Comparison of ENCODE assay signal across 23 cellular contexts in the genomic region with DNA sequence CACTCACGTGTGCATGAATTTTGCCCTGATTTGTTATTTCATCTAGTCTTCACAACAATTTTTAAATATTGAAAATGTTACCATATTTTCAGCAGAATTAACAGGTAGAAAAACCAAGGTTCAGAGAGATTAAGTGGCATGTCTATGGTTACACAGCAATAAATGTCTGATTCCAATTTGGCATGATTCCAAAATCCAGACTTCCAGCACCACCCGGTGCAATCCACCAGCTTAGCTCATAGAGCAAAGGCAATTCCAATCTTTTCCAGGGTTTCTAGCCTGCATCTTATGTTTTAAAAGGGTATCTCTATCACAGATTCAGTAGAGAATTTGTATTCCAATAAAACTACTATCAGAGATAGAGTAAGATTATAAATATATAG.
"Had no signal": no experiment of that assay in that cellular context is flagged by ENCODE, and none has a peak within 500 bp of the region (broad histone marks: within the 10 kb centered on the region; RNA-seq: fewer than 3 reads in every experiment).

No MANE protein-coding gene starts in this region.

- DNase-seq: activated gamma-delta T cell treated with Interleukin-2 at 50 U/mL for 16 hours; activated T-cell treated with anti-CD3 and anti-CD28 coated beads for 4 hours; effector memory CD4-positive, alpha-beta T cell; glutamatergic neuron; left ventricle myocardium superior; psoas muscle; right cardiac atrium; tibial artery had no signal

- H2AFZ ChIP-seq: hepatocyte had no signal

- H3K4me1 ChIP-seq: adrenal gland, ascending aorta, pancreas, psoas muscle, tibial artery had no signal

- H3K36me3 Mint-ChIP-seq: activated CD8-positive, alpha-beta memory T cell treated with anti-CD3 and anti-CD28 coated beads, Interleukin-2, amount 10 ng/mL, durations not matched to agents 7 days and 5 days; activated naive CD4-positive, alpha-beta T cell treated with anti-CD3 and anti-CD28 coated beads, Interleukin-2, amount 50 U/mL, for 72 hours; memory B cell had no signal

- H3K9me3 ChIP-seq: adrenal gland, ascending aorta, neutrophil, pancreas, psoas muscle, tibial artery had no signal

- H3K79me2 ChIP-seq: hepatocyte had no signal

- H3K27me3 ChIP-seq: adrenal gland, ascending aorta, brain microvascular endothelial cell, hepatocyte, neutrophil, pancreas, tibial artery had no signal

- H3K4me2 ChIP-seq: hepatocyte had no signal

- H3K9me3 Mint-ChIP-seq: activated CD4-positive, alpha-beta T cell treated with anti-CD3 and anti-CD28 coated beads, Interleukin-2, amount 10 ng/mL, durations not matched to agents 24 days and 14 days; activated CD8-positive, alpha-beta T cell treated with anti-CD3 and anti-CD28 coated beads for 36 hours; activated naive CD4-positive, alpha-beta T cell treated with anti-CD3 and anti-CD28 coated beads, Interleukin-2, amount 50 U/mL, for 72 hours; activated T-helper 1 cell treated with anti-CD3 and anti-CD28 coated beads, Interleukin-12 subunit alpha, Interleukin-12 subunit beta, Interleukin-2, Interleukin-4 antibody, amounts not matched to agents 30 ng/mL and 10 ng/mL and 1 ng/mL, durations not matched to agents 14 hours and 24 hours and 36 hours; central memory CD8-positive, alpha-beta T cell; memory B cell; nephron; stimulated activated naive CD8-positive, alpha-beta T cell treated with anti-CD3 and anti-CD28 coated beads, Interleukin-15, Interleukin-2, amounts not matched to agents 100 ng/mL and 50 ng/mL, for 24 hours had no signal

- H3K36me3 ChIP-seq: adrenal gland, ascending aorta, brain microvascular endothelial cell, neutrophil, pancreas, tibial artery had no signal

- H3K27ac Mint-ChIP-seq: activated CD4-positive, alpha-beta T cell treated with anti-CD3 and anti-CD28 coated beads, Interleukin-2, amount 10 ng/mL, durations not matched to agents 24 days and 14 days; activated CD8-positive, alpha-beta memory T cell treated with anti-CD3 and anti-CD28 coated beads, Interleukin-2, amount 10 ng/mL, durations not matched to agents 7 days and 5 days; activated CD8-positive, alpha-beta T cell treated with anti-CD3 and anti-CD28 coated beads for 36 hours; activated naive CD4-positive, alpha-beta T cell treated with anti-CD3 and anti-CD28 coated beads, Interleukin-2, amount 50 U/mL, for 72 hours; activated T-helper 1 cell treated with anti-CD3 and anti-CD28 coated beads, Interleukin-12 subunit alpha, Interleukin-12 subunit beta, Interleukin-2, Interleukin-4 antibody, amounts not matched to agents 30 ng/mL and 10 ng/mL and 1 ng/mL, durations not matched to agents 14 hours and 24 hours and 36 hours; memory B cell; stimulated activated naive CD8-positive, alpha-beta T cell treated with anti-CD3 and anti-CD28 coated beads, Interleukin-15, Interleukin-2, amounts not matched to agents 100 ng/mL and 50 ng/mL, for 24 hours had no signal

- H3K4me3 Mint-ChIP-seq: activated CD4-positive, alpha-beta T cell treated with anti-CD3 and anti-CD28 coated beads, Interleukin-2, amount 10 ng/mL, durations not matched to agents 24 days and 14 days; activated CD8-positive, alpha-beta memory T cell treated with anti-CD3 and anti-CD28 coated beads, Interleukin-2, amount 10 ng/mL, durations not matched to agents 7 days and 5 days; activated CD8-positive, alpha-beta T cell treated with anti-CD3 and anti-CD28 coated beads for 36 hours; activated T-helper 1 cell treated with anti-CD3 and anti-CD28 coated beads, Interleukin-12 subunit alpha, Interleukin-12 subunit beta, Interleukin-2, Interleukin-4 antibody, amounts not matched to agents 30 ng/mL and 10 ng/mL and 1 ng/mL, durations not matched to agents 14 hours and 24 hours and 36 hours; central memory CD8-positive, alpha-beta T cell; memory B cell; nephron; stimulated activated naive CD8-positive, alpha-beta T cell treated with anti-CD3 and anti-CD28 coated beads, Interleukin-15, Interleukin-2, amounts not matched to agents 100 ng/mL and 50 ng/mL, for 24 hours had no signal

- H3K4me1 Mint-ChIP-seq: activated CD4-positive, alpha-beta T cell treated with anti-CD3 and anti-CD28 coated beads, Interleukin-2, amount 10 ng/mL, durations not matched to agents 24 days and 14 days; activated CD8-positive, alpha-beta memory T cell treated with anti-CD3 and anti-CD28 coated beads, Interleukin-2, amount 10 ng/mL, durations not matched to agents 7 days and 5 days; central memory CD8-positive, alpha-beta T cell; nephron had no signal

- H3K27me3 Mint-ChIP-seq: memory B cell had no signal

- H3K27ac ChIP-seq: adrenal gland, ascending aorta, brain microvascular endothelial cell, hepatocyte, neutrophil, pancreas, psoas muscle, tibial artery had no signal

- H3K4me3 ChIP-seq: adrenal gland, ascending aorta, hepatocyte, pancreas, psoas muscle, tibial artery had no signal
